19 cellular contexts compared by ENCODE assay signal in the genomic region with DNA sequence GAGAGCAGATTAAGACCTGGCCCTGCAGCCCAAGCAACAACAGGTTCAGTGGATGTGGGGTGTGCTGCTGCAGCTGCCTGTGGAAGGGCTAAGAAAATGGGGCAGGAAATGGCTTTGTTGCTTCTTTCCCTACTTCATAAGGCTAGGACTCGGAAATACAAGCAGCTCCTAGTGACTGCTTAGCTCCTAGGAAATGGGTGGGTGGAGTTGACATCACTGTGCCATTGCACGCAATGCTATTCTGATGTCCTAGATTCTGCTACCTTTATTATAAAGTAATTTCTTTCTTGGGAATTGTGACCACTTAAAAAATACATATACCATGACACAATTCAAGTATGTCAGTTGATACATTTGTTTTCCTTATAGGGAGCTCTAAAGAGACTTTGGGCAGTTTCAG.
DNase-seq lines count a peak whose midpoint lies in the region; ATAC-seq and TF ChIP-seq lines count a peak whose summit lies in the region.
"Had no signal": no experiment of that assay in that cellular context is flagged by ENCODE, and none has a peak within 500 bp of the region (broad histone marks: within the 10 kb centered on the region; RNA-seq: fewer than 3 reads in every experiment).

No MANE protein-coding gene starts in this region.

- no peaks in the 10 kb centered on the region for H3K4me1 ChIP-seq in right lobe of liver

- no peaks in the 10 kb centered on the region for H3K9me3 Mint-ChIP-seq in chondrocyte (ENCODE audit: low read depth)
- H3K9me3 Mint-ChIP-seq in nephron progenitor cell: no peaks in the 10 kb centered on the region
- H3K9me3 Mint-ChIP-seq in activated CD4-positive, alpha-beta memory T cell treated with anti-CD3 and anti-CD28 coated beads, Interleukin-2, amount 10 ng/mL, durations not matched to agents 7 days and 5 days: peaks cover 2% of the 10 kb centered on the region

- no peak overlapping the region for H3K4me3 ChIP-seq in right lobe of liver
- H3K4me3 ChIP-seq: GM12878 had no signal

- H3K4me1 Mint-ChIP-seq in chondrocyte (ENCODE audit: low read depth): peaks cover 34% of the 10 kb centered on the region
- peaks cover 33% of the 10 kb centered on the region for H3K4me1 Mint-ChIP-seq in nephron progenitor cell
- H3K4me1 Mint-ChIP-seq in activated CD4-positive, alpha-beta memory T cell treated with anti-CD3 and anti-CD28 coated beads, Interleukin-2, amount 10 ng/mL, durations not matched to agents 7 days and 5 days: no peaks in the 10 kb centered on the region

- H3K27me3 ChIP-seq in right lobe of liver: no peaks in the 10 kb centered on the region
- H3K27me3 ChIP-seq: BE2C had no signal

- H3K4me3 Mint-ChIP-seq in chondrocyte (ENCODE audit: unreplicated experiment) (no peak overlapping the region), nephron progenitor cell (no peak overlapping the region)
- no peak overlapping the region for H3K4me3 Mint-ChIP-seq in activated CD4-positive, alpha-beta memory T cell treated with anti-CD3 and anti-CD28 coated beads, Interleukin-2, amount 10 ng/mL, durations not matched to agents 7 days and 5 days
- H3K4me3 Mint-ChIP-seq: CD4-positive, alpha-beta T cell; IgD-negative memory B cell had no signal

- no peaks in the 10 kb centered on the region for H3K9me3 ChIP-seq in right lobe of liver
- H3K9me3 ChIP-seq: BE2C had no signal

- peaks cover 10% of the 10 kb centered on the region for H3K36me3 Mint-ChIP-seq in chondrocyte (ENCODE audit: low read depth)
- H3K36me3 Mint-ChIP-seq in nephron progenitor cell (ENCODE audit: low read depth): no peaks in the 10 kb centered on the region
- H3K36me3 Mint-ChIP-seq in activated CD4-positive, alpha-beta memory T cell treated with anti-CD3 and anti-CD28 coated beads, Interleukin-2, amount 10 ng/mL, durations not matched to agents 7 days and 5 days (ENCODE audit: low read depth): no peaks in the 10 kb centered on the region
- H3K36me3 Mint-ChIP-seq: IgD-negative memory B cell had no signal

- intact Hi-C loops in right lobe of liver (cut with DNase I): no loop called here

- H3K36me3 ChIP-seq in right lobe of liver: no peaks in the 10 kb centered on the region
- H3K36me3 ChIP-seq: BE2C had no signal

- 46% methylated on average over 2 of the region's 2 CpGs for WGBS in right lobe of liver (ENCODE audit: insufficient coverage, low coverage, low lambda C conversion rate, missing lambda C conversion rate)

- TF ChIP-seq CTCF in chondrocyte (IDR thresholded peaks at IDR 0.05) (no peak), nephron progenitor cell (IDR thresholded peaks at IDR 0.05) (no peak), right lobe of liver (IDR thresholded peaks at IDR 0.05) (no peak)

- H3K27me3 Mint-ChIP-seq in chondrocyte (ENCODE audit: low read depth) (no peaks in the 10 kb centered on the region), nephron progenitor cell (ENCODE audit: low read depth, poor library complexity) (peaks cover 11% of the 10 kb centered on the region)
- no peaks in the 10 kb centered on the region for H3K27me3 Mint-ChIP-seq in activated CD4-positive, alpha-beta memory T cell treated with anti-CD3 and anti-CD28 coated beads, Interleukin-2, amount 10 ng/mL, durations not matched to agents 7 days and 5 days

- POLR2A ChIA-PET in activated CD4-positive, alpha-beta memory T cell treated with anti-CD3 and anti-CD28 coated beads, Interleukin-2, amount 10 ng/mL, durations not matched to agents 7 days and 5 days (lab: Charles Lee): no interaction called here

- DNase-seq in DMS79 treated with DMSO at 0.1 percent for 48 hours (lab: John Stamatoyannopoulos, UW): peak; percentile 20
- no peak for DNase-seq in chondrocyte (ENCODE audit: low spot score)
- DNase-seq in nephron progenitor cell: no peak
- DNase-seq in right lobe of liver: no peak
- no peak for DNase-seq in activated CD4-positive, alpha-beta memory T cell treated with anti-CD3 and anti-CD28 coated beads, Interleukin-2, amount 10 ng/mL, durations not matched to agents 7 days and 5 days
- no peak for DNase-seq in NCI-H2171 (lab: John Stamatoyannopoulos, UW)
- DNase-seq: ACHN; BE2C; C1 segment of cervical spinal cord; CD4-positive, alpha-beta T cell; DMS153; DND-41; EL; GOT3; H7 had no signal

- TF ChIP-seq POLR2A in right lobe of liver (IDR thresholded peaks at IDR 0.05): no peak

- no peak overlapping the region for H3K27ac ChIP-seq in right lobe of liver

- H3K27ac Mint-ChIP-seq in chondrocyte (ENCODE audit: unreplicated experiment): peak overlapping the region; percentile 74
- H3K27ac Mint-ChIP-seq in nephron progenitor cell: peak overlapping the region; percentile 16
- no peak overlapping the region for H3K27ac Mint-ChIP-seq in activated CD4-positive, alpha-beta memory T cell treated with anti-CD3 and anti-CD28 coated beads, Interleukin-2, amount 10 ng/mL, durations not matched to agents 7 days and 5 days
- H3K27ac Mint-ChIP-seq: CD4-positive, alpha-beta T cell; IgD-negative memory B cell had no signal

- CTCF ChIA-PET in activated CD4-positive, alpha-beta memory T cell treated with anti-CD3 and anti-CD28 coated beads, Interleukin-2, amount 10 ng/mL, durations not matched to agents 7 days and 5 days (lab: Charles Lee): no interaction called here

- ATAC-seq in right lobe of liver: no peak
- ATAC-seq: GM12878, HCT116, HepG2 had no signal
